Comparison of ENCODE assay signal across 24 cellular contexts in genomic region chr2:190283783-190284182, GRCh38. TPM values are rescaled to one million over a fixed set of nuclear protein-coding genes. Genes with fewer than 3 reads are reported as not detected.
DNase-seq lines count a peak whose midpoint lies in the region; ATAC-seq, FAIRE-seq and TF ChIP-seq lines count a peak whose summit lies in the region.
"Had no signal": no experiment of that assay in that cellular context is flagged by ENCODE, and none has a peak within 500 bp of the region (broad histone marks: within the 10 kb centered on the region; RNA-seq: fewer than 3 reads in every experiment).

No MANE protein-coding gene starts in this region.

- H3K9me3 ChIP-seq in ascending aorta, result no peaks in the 10 kb centered on the region
- no peaks in the 10 kb centered on the region for H3K9me3 ChIP-seq in skeletal muscle tissue (ENCODE audit: control insufficient read depth in 3 of 3, low read length in 3 of 3)
- H3K9me3 ChIP-seq in endodermal cell (ENCODE audit: control insufficient read depth, low read length), result peaks cover 6% of the 10 kb centered on the region
- H3K9me3 ChIP-seq: BLaER1, Caco-2, spleen had no signal

- H3K27me3 Mint-ChIP-seq in endodermal cell (ENCODE audit: insufficient read depth), result no peaks in the 10 kb centered on the region
- H3K27me3 Mint-ChIP-seq: IgD-negative memory B cell had no signal

- DNase-seq in HCEC 1CT (peak; percentile 28), ascending aorta (ENCODE audit: low spot score in 2 of 2) (no peak), fibroblast of the conjunctiva (ENCODE audit: low read depth) (peak; percentile 3), superior temporal gyrus (ENCODE audit: extremely low spot score) (no peak), urothelium cell line (ENCODE audit: low spot score) (no peak), endodermal cell (no peak)
- DNase-seq: activated CD4-positive, alpha-beta T cell treated with anti-CD3 and anti-CD28 coated beads for 4 hours; Caco-2; EL; midbrain; NCI-H146; NCI-H526; nephron progenitor cell; spleen; stimulated activated CD4-positive, alpha-beta T cell treated with anti-CD3 and anti-CD28 coated beads, Interleukin-4, amount 100 ng/mL, for 4 hours had no signal

- no peak overlapping the region for H3K4me3 Mint-ChIP-seq in endodermal cell
- H3K4me3 Mint-ChIP-seq: activated T-helper 1 cell treated with anti-CD3 and anti-CD28 coated beads, Interleukin-12 subunit alpha, Interleukin-12 subunit beta, Interleukin-2, Interleukin-4 antibody, amounts not matched to agents 30 ng/mL and 10 ng/mL and 1 ng/mL, durations not matched to agents 14 hours and 24 hours and 36 hours; IgD-negative memory B cell; nephron progenitor cell had no signal

- intact Hi-C loops in ascending aorta (cut with DNase I), result no loop called here

- H3K36me3 ChIP-seq in ascending aorta (peaks cover 16 to 20% of the 10 kb centered on the region in 2 donors), skeletal muscle tissue (ENCODE audit: control insufficient read depth in 3 of 3, insufficient read depth in 3 of 3, low read length in 3 of 3) (peaks cover 0 to 15% (median 10%) of the 10 kb centered on the region in 3 donors), endodermal cell (ENCODE audit: control insufficient read depth, insufficient read depth, low read length) (peaks cover 39% of the 10 kb centered on the region)

- TF ChIP-seq CTCF in ascending aorta (IDR thresholded peaks at IDR 0.05) (no peak), endodermal cell (conservative IDR thresholded peaks at IDR 0.05) (no peak)

- H3K27ac Mint-ChIP-seq in endodermal cell, result no peak overlapping the region
- H3K27ac Mint-ChIP-seq: activated naive CD4-positive, alpha-beta T cell treated with anti-CD3 and anti-CD28 coated beads, Interleukin-2, amount 50 U/mL, for 72 hours; activated T-helper 1 cell treated with anti-CD3 and anti-CD28 coated beads, Interleukin-12 subunit alpha, Interleukin-12 subunit beta, Interleukin-2, Interleukin-4 antibody, amounts not matched to agents 30 ng/mL and 10 ng/mL and 1 ng/mL, durations not matched to agents 14 hours and 24 hours and 36 hours; IgD-negative memory B cell; nephron progenitor cell had no signal

- no peak for ATAC-seq in GM19463 (IDR thresholded peaks at IDR 0.05; ENCODE audit: unreplicated experiment)
- ATAC-seq: activated naive CD4-positive, alpha-beta T cell treated with anti-CD3 and anti-CD28 coated beads, Interleukin-2, amount 50 U/mL, for 72 hours; Right ventricle myocardium inferior had no signal

- H3K36me3 Mint-ChIP-seq in endodermal cell (ENCODE audit: low read depth), result peaks cover 68% of the 10 kb centered on the region

- no peak for FAIRE-seq in urothelium cell line (lab: Jason Lieb, UNC)
- FAIRE-seq: GM18507, TTC549 had no signal

- H3K9ac ChIP-seq in skeletal muscle tissue (ENCODE audit: low read depth in 1 of 3, low read length in 3 of 3), result no peak overlapping the region
- H3K9ac ChIP-seq in endodermal cell (ENCODE audit: extremely low read depth, low read length, poor library complexity, severe bottlenecking), result no peak overlapping the region
- H3K9ac ChIP-seq: BLaER1 had no signal

- H3K9me3 Mint-ChIP-seq in endodermal cell, result peaks cover 2% of the 10 kb centered on the region
- H3K9me3 Mint-ChIP-seq: activated naive CD4-positive, alpha-beta T cell treated with anti-CD3 and anti-CD28 coated beads, Interleukin-2, amount 50 U/mL, for 72 hours; activated T-helper 1 cell treated with anti-CD3 and anti-CD28 coated beads, Interleukin-12 subunit alpha, Interleukin-12 subunit beta, Interleukin-2, Interleukin-4 antibody, amounts not matched to agents 30 ng/mL and 10 ng/mL and 1 ng/mL, durations not matched to agents 14 hours and 24 hours and 36 hours; IgD-negative memory B cell had no signal

- H3K27ac ChIP-seq in ascending aorta (peak overlapping the region; percentile 35 to 58), skeletal muscle tissue (ENCODE audit: low read depth, low read length) (peak overlapping the region; percentile 54), endodermal cell (ENCODE audit: low read depth, low read length) (no peak overlapping the region)
- H3K27ac ChIP-seq: BLaER1, spleen had no signal

- H3K27me3 ChIP-seq in ascending aorta (no peaks in the 10 kb centered on the region), skeletal muscle tissue (ENCODE audit: control insufficient read depth in 3 of 3, insufficient read depth in 3 of 3, low read length in 3 of 3) (no peaks in the 10 kb centered on the region), endodermal cell (ENCODE audit: control insufficient read depth, insufficient read depth, low read length, poor library complexity, severe bottlenecking) (no peaks in the 10 kb centered on the region)
- H3K27me3 ChIP-seq: BLaER1, spleen had no signal

- no peak overlapping the region for H3K4me3 ChIP-seq in ascending aorta
- no peak overlapping the region for H3K4me3 ChIP-seq in skeletal muscle tissue (ENCODE audit: low read length in 3 of 3)
- no peak overlapping the region for H3K4me3 ChIP-seq in endodermal cell (ENCODE audit: low read length)
- H3K4me3 ChIP-seq: BLaER1, spleen had no signal

- 91 to 100% methylated on average over 1 to 2 of the region's 2 CpGs for WGBS in endodermal cell (ENCODE audit: insufficient coverage in 1 of 2, insufficient read length in 1 of 2), 2 experiments

- H3K4me1 ChIP-seq in ascending aorta (peaks cover 0 to 13% of the 10 kb centered on the region in 2 donors), skeletal muscle tissue (ENCODE audit: control insufficient read depth in 3 of 3, insufficient read depth in 3 of 3, low read length in 3 of 3) (peaks cover 0 to 14% (median 3%) of the 10 kb centered on the region in 3 donors), endodermal cell (ENCODE audit: control insufficient read depth, insufficient read depth, low read length) (no peaks in the 10 kb centered on the region)
- H3K4me1 ChIP-seq: BLaER1, spleen had no signal

- peaks cover 4% of the 10 kb centered on the region for H3K4me1 Mint-ChIP-seq in endodermal cell
- H3K4me1 Mint-ChIP-seq: IgD-negative memory B cell, nephron progenitor cell had no signal

RNA-seq across cellular contexts. Expression of gene HIBCH, which starts 35.8 kb away (rescaled TPM):
- total RNA-seq in ascending aorta (3.7 TPM), skeletal muscle tissue (26.1 TPM), endodermal cell (10 to 100 TPM; 30.8 to 46.7 TPM)
- 32.6 TPM for polyA plus RNA-seq in endodermal cell (2013, experiment 1 of 2)
- 33.6 TPM for polyA plus RNA-seq in endodermal cell (2013, experiment 2 of 2)

RNA-seq across cellular contexts. Expression of gene INPP1, which starts 59.6 kb away (rescaled TPM):
- total RNA-seq in ascending aorta, result 13.3 TPM
- 8.4 TPM for total RNA-seq in skeletal muscle tissue
- total RNA-seq in endodermal cell, result 1 to 10 TPM; 1.7 to 3.5 TPM
- 5.5 TPM for polyA plus RNA-seq in endodermal cell (2013, experiment 1 of 2)
- 5.1 TPM for polyA plus RNA-seq in endodermal cell (2013, experiment 2 of 2)

Comparison
In these comparisons a context has a peak if more than half of its experiments do, and no peak if none do; other contexts are left out.
1. DNase-seq: peak in HCEC 1CT (single experiment) and fibroblast of the conjunctiva (single experiment); none in ascending aorta (0 of 2), superior temporal gyrus (single experiment), urothelium cell line (single experiment) and endodermal cell (single experiment).